ENCODE assay signal across 24 cellular contexts in the genomic region with DNA sequence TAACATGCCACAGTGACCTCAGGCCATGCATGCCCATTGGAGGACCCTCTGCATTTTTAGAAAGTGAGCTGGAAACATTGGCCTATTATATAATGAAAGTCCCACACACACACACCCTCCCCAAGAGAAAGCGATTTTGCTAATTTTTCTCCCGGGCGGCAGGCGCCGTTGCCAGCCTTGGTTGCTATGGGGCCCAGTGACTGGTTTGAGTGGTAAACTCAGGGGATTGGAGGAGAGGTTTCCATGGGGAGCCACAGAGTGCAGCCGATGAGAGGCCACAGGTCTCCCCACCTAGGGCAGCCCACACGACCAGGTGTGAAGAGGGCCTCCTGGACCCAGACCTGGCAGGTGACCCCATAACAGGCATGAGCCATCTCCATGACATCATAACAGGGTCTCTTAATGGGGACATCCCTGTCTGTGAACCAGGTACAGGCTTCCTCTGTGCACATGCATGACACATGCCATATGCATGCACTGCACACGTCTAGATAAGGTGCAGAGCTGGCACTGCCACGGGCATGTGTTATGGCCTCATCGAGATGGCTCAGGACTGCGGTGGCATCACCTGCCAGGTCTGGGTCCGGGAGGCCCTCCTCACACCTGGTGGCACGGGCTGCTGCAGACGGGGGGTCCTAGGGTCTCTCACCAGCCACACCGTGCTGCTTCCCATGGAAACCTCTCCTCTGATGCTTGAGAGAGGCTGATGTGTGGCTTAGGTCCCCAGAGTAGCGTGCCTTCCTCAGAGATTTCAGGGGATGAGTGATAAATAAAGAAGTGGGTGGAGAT.
A peak's percentile ranks its signal among the peaks of the same experiment; 100 is the strongest.
DNase-seq lines count a peak whose midpoint lies in the region; ATAC-seq, FAIRE-seq and TF ChIP-seq lines count a peak whose summit lies in the region.
"Had no signal": no experiment of that assay in that cellular context is flagged by ENCODE, and none has a peak within 500 bp of the region (broad histone marks: within the 10 kb centered on the region; RNA-seq: fewer than 3 reads in every experiment).

No MANE protein-coding gene starts in this region.

- in situ Hi-C loops in HepG2 (cut with HindIII; ENCODE audit: extremely low pct_ligation_motif_present, low pct_unique_long_range_greater_than_20kb): no loop called here

- H3K36me3 ChIP-seq in HepG2 (replicated peaks in 1 of 2; ENCODE audit: control insufficient read depth in 1 of 2, insufficient read depth in 2 of 2, low read length in 2 of 2) (no peaks in the 10 kb centered on the region), right lobe of liver (no peaks in the 10 kb centered on the region), psoas muscle (ENCODE audit: insufficient read depth in 1 of 2, low read depth in 1 of 2) (no peaks in the 10 kb centered on the region)
- H3K36me3 ChIP-seq: HAP-1 had no signal

- DNase-seq in HepG2 (ENCODE audit: low spot score) (no peak), right lobe of liver (no peak), caudate nucleus (lab: John Stamatoyannopoulos, UW) (peak in 35 of 61 donors; percentile 4 to 82 (median 29)), T-cell (no peak), chondrocyte (ENCODE audit: low spot score) (no peak), psoas muscle (no peak)
- DNase-seq: 8988T; AML-193; CD4-positive, CD25-positive, alpha-beta regulatory T cell; GM23248; KG1; NCI-H1105; NCI-H146; NCI-H2029; NCI-H2227 treated with DMSO at 0.1 percent for 48 hours; NCI-H510A; NK-92 treated with Interleukin-12 subunit alpha and Interleukin-12 subunit beta, amount 100 ng/mL, for 24 hours; SIG-M5; SK-N-SH had no signal

- H3K27me3 Mint-ChIP-seq in T-cell: peaks cover 0 to 23% of the 10 kb centered on the region in 2 donors
- peaks cover 21% of the 10 kb centered on the region for H3K27me3 Mint-ChIP-seq in chondrocyte (ENCODE audit: low read depth)
- H3K27me3 Mint-ChIP-seq: CD4-positive, CD25-positive, alpha-beta regulatory T cell had no signal

- H3K9me3 Mint-ChIP-seq in T-cell (peaks cover 0 to 3% (median 0%) of the 10 kb centered on the region in 3 donors), chondrocyte (ENCODE audit: low read depth) (no peaks in the 10 kb centered on the region)

- H3K4me1 Mint-ChIP-seq in T-cell: no peaks in the 10 kb centered on the region
- peaks cover 6% of the 10 kb centered on the region for H3K4me1 Mint-ChIP-seq in chondrocyte (ENCODE audit: low read depth)
- H3K4me1 Mint-ChIP-seq: CD4-positive, CD25-positive, alpha-beta regulatory T cell had no signal

- no peak for TF ChIP-seq CTCF in HepG2 (CRISPR knock-in tag; IDR thresholded peaks at IDR 0.05)
- TF ChIP-seq CTCF in right lobe of liver (IDR thresholded peaks at IDR 0.05): no peak
- no peak for TF ChIP-seq CTCF in chondrocyte (IDR thresholded peaks at IDR 0.05)
- TF ChIP-seq CTCF in psoas muscle (IDR thresholded peaks at IDR 0.05): no peak

- no peaks in the 10 kb centered on the region for H4K20me1 ChIP-seq in HepG2 (ENCODE audit: insufficient read depth, low read length)

- CTCF ChIA-PET in HepG2 (lab: Yijun Ruan, JAX; ENCODE audit: low intra/inter-chr PET ratio, low total read pairs): no interaction called here
- CTCF ChIA-PET in T-cell (lab: Charles Lee): no interaction called here

- no TSS peak for BruUV-seq in HepG2 (replicated peaks; lab: Mats Ljungman, UMichigan)

- H3K27ac Mint-ChIP-seq in T-cell: no peak overlapping the region
- H3K27ac Mint-ChIP-seq in chondrocyte (ENCODE audit: unreplicated experiment): no peak overlapping the region
- H3K27ac Mint-ChIP-seq: CD4-positive, CD25-positive, alpha-beta regulatory T cell had no signal

- H3K4me3 ChIP-seq in HepG2 (replicated peaks in 1 of 3; ENCODE audit: insufficient read depth in 1 of 3, low read depth in 2 of 3, low read length in 3 of 3) (no peak overlapping the region), right lobe of liver (no peak overlapping the region), psoas muscle (no peak overlapping the region)
- H3K4me3 ChIP-seq: GM23248, HAP-1 had no signal

- intact Hi-C loops in HepG2 (cut with micrococcal nuclease; ENCODE audit: unreplicated experiment) (no loop called here), right lobe of liver (cut with DNase I) (no loop called here), psoas muscle (cut with DNase I) (no loop called here)

- ATAC-seq in HepG2: no peak
- ATAC-seq in right lobe of liver: no peak
- no peak for ATAC-seq in T-cell (replicated peaks in 1 of 4)
- no peak for ATAC-seq in GM19351 (IDR thresholded peaks at IDR 0.05; ENCODE audit: unreplicated experiment)
- ATAC-seq in psoas muscle: no peak

- H3K27ac ChIP-seq in HepG2 (ENCODE audit: extremely low read length, insufficient read depth, low read length) (no peak overlapping the region), right lobe of liver (no peak overlapping the region), caudate nucleus (ENCODE audit: low read depth, low read length) (peak overlapping the region; percentile 85), layer of hippocampus (ENCODE audit: low read depth, low read length) (peak overlapping the region; percentile 38), psoas muscle (no peak overlapping the region)
- H3K27ac ChIP-seq: GM23248 had no signal

- no peaks in the 10 kb centered on the region for H3K4me1 ChIP-seq in HepG2 (ENCODE audit: insufficient read depth, low read length)
- no peaks in the 10 kb centered on the region for H3K4me1 ChIP-seq in right lobe of liver
- H3K4me1 ChIP-seq in psoas muscle: no peaks in the 10 kb centered on the region
- H3K4me1 ChIP-seq: HAP-1 had no signal

- H3K9ac ChIP-seq in HepG2 (ENCODE audit: insufficient read depth, low read depth, low read length): no peak overlapping the region
- H3K9ac ChIP-seq: GM23248, SK-N-SH had no signal

- no peak overlapping the region for H3K4me2 ChIP-seq in HepG2 (ENCODE audit: low read depth, low read length)
- H3K4me2 ChIP-seq: SK-N-SH had no signal

- POLR2A ChIA-PET in HepG2 (lab: Yijun Ruan, JAX): no interaction called here
- POLR2A ChIA-PET in T-cell (lab: Charles Lee): no interaction called here

- H2AFZ ChIP-seq in HepG2 (ENCODE audit: low read length): no peak overlapping the region
- H2AFZ ChIP-seq: GM23248 had no signal

- no peak for TF ChIP-seq RAD21 in HepG2 (CRISPR knock-in tag; IDR thresholded peaks at IDR 0.05)

- H3K79me2 ChIP-seq in HepG2 (ENCODE audit: insufficient read depth, low read length): no peaks in the 10 kb centered on the region

- H3K27me3 ChIP-seq in HepG2 (ENCODE audit: control insufficient read depth in 1 of 2, insufficient read depth in 2 of 2, low read length in 2 of 2): peaks cover 8 to 62% of the 10 kb centered on the region in 2 experiments
- H3K27me3 ChIP-seq in right lobe of liver: no peaks in the 10 kb centered on the region
- H3K27me3 ChIP-seq in layer of hippocampus (ENCODE audit: control insufficient read depth, insufficient read depth, low read length): peaks cover 12% of the 10 kb centered on the region
- peaks cover 0 to 85% (median 9%) of the 10 kb centered on the region in 3 donors for H3K27me3 ChIP-seq in psoas muscle (ENCODE audit: insufficient read depth in 3 of 3, low read length in 2 of 3)

- H3K9me3 ChIP-seq in HepG2 (ENCODE audit: low read length) (no peaks in the 10 kb centered on the region), right lobe of liver (no peaks in the 10 kb centered on the region), psoas muscle (no peaks in the 10 kb centered on the region)
- H3K9me3 ChIP-seq: HAP-1, SK-N-SH had no signal

- no peak for FAIRE-seq in HepG2 (lab: Jason Lieb, UNC)
- FAIRE-seq: G401.6, GM12892 had no signal

- WGBS in HepG2 (ENCODE audit: low lambda C conversion rate): 5% methylated on average over 16 of the region's 16 CpGs
- 65% methylated on average over 7 of the region's 16 CpGs for WGBS in right lobe of liver (ENCODE audit: insufficient coverage, low coverage, low lambda C conversion rate, missing lambda C conversion rate)
- 79 to 85% (median 82%) methylated on average over 16 of the region's 16 CpGs for WGBS in psoas muscle, 3 donors

- H3K4me3 Mint-ChIP-seq in T-cell: no peak overlapping the region
- H3K4me3 Mint-ChIP-seq in chondrocyte (ENCODE audit: unreplicated experiment): no peak overlapping the region
- H3K4me3 Mint-ChIP-seq: CD4-positive, CD25-positive, alpha-beta regulatory T cell had no signal

- TF ChIP-seq POLR2A in HepG2 (IDR thresholded peaks at IDR 0.05; ENCODE audit: insufficient read depth in 1 of 2, low read depth in 2 of 2, low read length in 2 of 2) (no peak), right lobe of liver (IDR thresholded peaks at IDR 0.05) (no peak)

- H3K36me3 Mint-ChIP-seq in T-cell (no peaks in the 10 kb centered on the region), chondrocyte (ENCODE audit: low read depth) (no peaks in the 10 kb centered on the region)
- H3K36me3 Mint-ChIP-seq: CD4-positive, CD25-positive, alpha-beta regulatory T cell had no signal

- no peak for TF ChIP-seq EP300 in HepG2 (IDR thresholded peaks at IDR 0.05; ENCODE audit: low read depth in 2 of 2, low read length in 2 of 2)
- no peak for TF ChIP-seq EP300 in HepG2 (CRISPR knock-in tag; IDR thresholded peaks at IDR 0.05; ENCODE audit: borderline replicate concordance)

TF ChIP-seq in HepG2, 621 proteins besides CTCF, POLR2A, EP300 and RAD21:
- no peak for TF ChIP-seq ZEB1 (IDR thresholded peaks at IDR 0.05; ENCODE audit: insufficient replicate concordance, low read depth)
- TF ChIP-seq, protein P1, sequence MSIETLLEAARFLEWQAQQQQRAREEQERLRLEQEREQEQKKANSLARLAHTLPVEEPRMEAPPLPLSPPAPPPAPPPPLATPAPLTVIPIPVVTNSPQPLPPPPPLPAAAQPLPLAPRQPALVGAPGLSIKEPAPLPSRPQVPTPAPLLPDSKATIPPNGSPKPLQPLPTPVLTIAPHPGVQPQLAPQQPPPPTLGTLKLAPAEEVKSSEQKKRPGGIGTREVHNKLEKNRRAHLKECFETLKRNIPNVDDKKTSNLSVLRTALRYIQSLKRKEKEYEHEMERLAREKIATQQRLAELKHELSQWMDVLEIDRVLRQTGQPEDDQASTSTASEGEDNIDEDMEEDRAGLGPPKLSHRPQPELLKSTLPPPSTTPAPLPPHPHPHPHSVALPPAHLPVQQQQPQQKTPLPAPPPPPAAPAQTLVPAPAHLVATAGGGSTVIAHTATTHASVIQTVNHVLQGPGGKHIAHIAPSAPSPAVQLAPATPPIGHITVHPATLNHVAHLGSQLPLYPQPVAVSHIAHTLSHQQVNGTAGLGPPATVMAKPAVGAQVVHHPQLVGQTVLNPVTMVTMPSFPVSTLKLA (IDR thresholded peaks at IDR 0.05): 0 out of 2 replicates have a peak, but pooled peaks have one; percentile 29

Comparison
In these comparisons a context has a peak if more than half of its experiments do, and no peak if none do; other contexts are left out.
1. DNase-seq: peak in caudate nucleus (35 of 61); none in HepG2 (single experiment), right lobe of liver (0 of 3), T-cell (0 of 34), chondrocyte (single experiment) and psoas muscle (0 of 2).
2. H3K27ac ChIP-seq: peak in caudate nucleus (single experiment) and layer of hippocampus (single experiment); none in HepG2 (single experiment), right lobe of liver (0 of 3) and psoas muscle (single experiment).